In genomic region chr6:17705428-17705777, GRCh38 we compare ENCODE assay signal across 8 cellular contexts. TPM values are rescaled to one million over a fixed set of nuclear protein-coding genes. Genes with fewer than 3 reads are reported as not detected.
DNase-seq lines count a peak whose midpoint lies in the region; ATAC-seq and TF ChIP-seq lines count a peak whose summit lies in the region.

No MANE protein-coding gene starts in this region.

- H3K79me1 ChIP-seq in H9 (ENCODE audit: insufficient read depth, low read depth, low read length, poor library complexity, severe bottlenecking), result no peaks in the 10 kb centered on the region

- no peaks in the 10 kb centered on the region for H3K23me2 ChIP-seq in H9 (ENCODE audit: insufficient read length, low read depth, low read length, poor library complexity, severe bottlenecking)

- CTCF ChIA-PET in PC-9 (lab: Charles Lee), result no interaction called here

- H3K79me2 ChIP-seq in H9 (ENCODE audit: insufficient read depth, low read length), result peaks cover 41% of the 10 kb centered on the region; the same call in 1 of the 2 replicates
- peaks cover 62% of the 10 kb centered on the region for H3K79me2 ChIP-seq in PC-9 (ENCODE audit: low read depth)

- H3K27ac ChIP-seq in H9 (ENCODE audit: insufficient read length, low read depth, low read length) (peak overlapping the region; percentile 66), PC-9 (peak overlapping the region; percentile 89), right lobe of liver (peak overlapping the region; percentile 95 to 99 (median 98)), tibial nerve (peak overlapping the region; percentile 88 to 100 (median 100))

- H3K4me3 ChIP-seq in PC-9 (peak overlapping the region; percentile 73), choroid plexus epithelial cell (ENCODE audit: low read depth, low read length) (peak overlapping the region; percentile 89), right lobe of liver (peak overlapping the region; percentile 80 to 97 (median 94)), tibial nerve (peak overlapping the region; percentile 61 to 99 (median 96))

- no peak overlapping the region for H4K8ac ChIP-seq in H9 (replicated peaks; ENCODE audit: insufficient read length, low read depth, low read length)

- no peak overlapping the region; the same call in 1 of the 2 replicates for H3K4ac ChIP-seq in H9 (ENCODE audit: low read depth, low read length)

- ATAC-seq in right lobe of liver, result peak; percentile 10 to 49 (median 27)

- no peaks in the 10 kb centered on the region for H3K9me3 ChIP-seq in H9 (ENCODE audit: control insufficient read depth, low read depth, low read length)
- no peaks in the 10 kb centered on the region for H3K9me3 ChIP-seq in PC-9 (ENCODE audit: insufficient read depth, low read depth)
- no peaks in the 10 kb centered on the region for H3K9me3 ChIP-seq in right lobe of liver
- no peaks in the 10 kb centered on the region for H3K9me3 ChIP-seq in tibial nerve

- H3K9ac ChIP-seq in H9 (ENCODE audit: extremely low read depth, insufficient read length, low read length), result peak overlapping the region; percentile 80

- peaks cover 29 to 30% of the 10 kb centered on the region in 2 experiments for H3K4me1 Mint-ChIP-seq in H9

- H3K18ac ChIP-seq in H9 (ENCODE audit: insufficient read length, low read depth, low read length), result peak overlapping the region; percentile 97

- intact Hi-C loops in PC-9 (cut with micrococcal nuclease; ENCODE audit: unreplicated experiment) (no loop called here), right lobe of liver (cut with DNase I) (no loop called here)

- peak overlapping the region; percentile 84 to 100 for H3K4me3 Mint-ChIP-seq in H9

- no peak overlapping the region for H2BK20ac ChIP-seq in H9 (ENCODE audit: low read depth, low read length, poor library complexity, severe bottlenecking)

- peak overlapping the region; percentile 97 to 100 (median 99) for H3K27ac Mint-ChIP-seq in H9

- H3K4me2 ChIP-seq in H9 (ENCODE audit: insufficient read depth, insufficient read length, low read length), result peak overlapping the region; percentile 58
- H3K4me2 ChIP-seq in PC-9, result peak overlapping the region; percentile 92

- peaks cover 23% of the 10 kb centered on the region for H3F3A ChIP-seq in PC-9 (ENCODE audit: insufficient read depth, low read depth)

- no peak overlapping the region for H4K91ac ChIP-seq in H9 (ENCODE audit: insufficient read length, low read depth, low read length)

- POLR2A ChIA-PET in PC-9 (lab: Charles Lee; ENCODE audit: unreplicated experiment), result interaction anchor here (0.6 kb wide), 1 partner anchor 50 kb away, joined by 10 read pairs; no protein-coding TSS in a partner anchor

- peak; percentile 72 for DNase-seq in Daoy (ENCODE audit: low read depth)
- no peak for DNase-seq in H9
- DNase-seq in PC-9, result peak; percentile 40 to 48
- DNase-seq in choroid plexus epithelial cell (ENCODE audit: low read depth), result peak; percentile 77
- DNase-seq in right lobe of liver, result peak in 2 of 3 donors; percentile 28 to 50
- DNase-seq in tibial nerve (ENCODE audit: low spot score in 2 of 2), result peak in 1 of 2 donors; percentile 47
- DNase-seq in NOMO-1 treated with dmso at 0.1 percent for 144 hours (lab: John Stamatoyannopoulos, UW; ENCODE audit: unreplicated experiment), result no peak
- no peak for DNase-seq in activated CD4-positive, alpha-beta T cell treated with anti-CD3 and anti-CD28 coated beads, Interleukin-2, amount 50 U/mL, for 1 hour

- H3K36me3 ChIP-seq in PC-9 (ENCODE audit: low read depth) (no peaks in the 10 kb centered on the region), right lobe of liver (no peaks in the 10 kb centered on the region), tibial nerve (no peaks in the 10 kb centered on the region)

- H2BK12ac ChIP-seq in H9 (ENCODE audit: insufficient read length, low read depth, low read length), result no peak overlapping the region

- no peak overlapping the region for H3K23ac ChIP-seq in H9 (ENCODE audit: insufficient read length, low read depth, low read length)

- TF ChIP-seq POLR2A in right lobe of liver (IDR thresholded peaks at IDR 0.05) (no peak), tibial nerve (IDR thresholded peaks at IDR 0.05) (no peak)

- H3K9me2 ChIP-seq in PC-9 (ENCODE audit: insufficient read depth), result no peaks in the 10 kb centered on the region

- no peak overlapping the region for H2BK120ac ChIP-seq in H9 (ENCODE audit: low read depth, low read length, poor library complexity, severe bottlenecking)

- no peak for TF ChIP-seq EP300 in tibial nerve (IDR thresholded peaks at IDR 0.05)

- no peak overlapping the region for H2AK5ac ChIP-seq in H9 (ENCODE audit: insufficient read length, low read length)

- H4K20me1 ChIP-seq in H9 (ENCODE audit: control insufficient read depth, insufficient read depth, insufficient read length), result no peaks in the 10 kb centered on the region
- H4K20me1 ChIP-seq in PC-9 (ENCODE audit: insufficient read depth), result peaks cover 45% of the 10 kb centered on the region

- H3K9me3 Mint-ChIP-seq in H9, result no peaks in the 10 kb centered on the region; a peak in 3 of 5 replicates

- H2AFZ ChIP-seq in H9 (ENCODE audit: low read length) (no peak overlapping the region), PC-9 (peak overlapping the region; percentile 71)

- no peak overlapping the region for H3K56ac ChIP-seq in H9 (ENCODE audit: insufficient read length, low read depth, low read length)

- H3K27me3 ChIP-seq in H9 (ENCODE audit: insufficient read depth, low read length), result no peaks in the 10 kb centered on the region
- H3K27me3 ChIP-seq in PC-9 (ENCODE audit: insufficient read depth, low read depth), result no peaks in the 10 kb centered on the region
- no peaks in the 10 kb centered on the region for H3K27me3 ChIP-seq in right lobe of liver
- no peaks in the 10 kb centered on the region for H3K27me3 ChIP-seq in tibial nerve

- BruUV-seq in PC-9 (replicated peaks; lab: Mats Ljungman, UMichigan), result no TSS peak

- H2BK15ac ChIP-seq in H9 (ENCODE audit: low read depth, low read length), result no peak overlapping the region

- no peak overlapping the region for H2BK5ac ChIP-seq in H9 (ENCODE audit: insufficient read length, low read length)

- H4K5ac ChIP-seq in H9 (ENCODE audit: insufficient read length, low read depth, low read length), result no peak overlapping the region

- H3K27me3 Mint-ChIP-seq in H9 (ENCODE audit: low read depth), result no peaks in the 10 kb centered on the region

- H3K14ac ChIP-seq in H9 (ENCODE audit: insufficient read depth, low read length), result peak overlapping the region; percentile 98; the same call in 1 of the 2 replicates

- TF ChIP-seq CTCF in H9 (conservative IDR thresholded peaks at IDR 0.05) (no peak), PC-9 (conservative IDR thresholded peaks at IDR 0.05) (no peak), choroid plexus epithelial cell (conservative IDR thresholded peaks at IDR 0.05; ENCODE audit: low read depth, low read length) (peak; percentile 20), right lobe of liver (IDR thresholded peaks at IDR 0.05) (no peak), tibial nerve (IDR thresholded peaks at IDR 0.05) (no peak)

- H3T11ph ChIP-seq in H9 (ENCODE audit: low read length), result no peak overlapping the region

- WGBS in H9 (ENCODE audit: extremely low coverage, insufficient read length, low lambda C conversion rate), result no CpG with 5 or more reads among the region's 10 CpGs
- 0% methylated on average over 10 of the region's 10 CpGs for WGBS in right lobe of liver (ENCODE audit: insufficient coverage, low coverage, low lambda C conversion rate, missing lambda C conversion rate)
- WGBS in tibial nerve, 2 donors, result 0 to 1% methylated on average over 10 of the region's 10 CpGs

- peaks cover 0 to 4% (median 0%) of the 10 kb centered on the region in 3 experiments; a peak in 2 of 7 replicates for H3K36me3 Mint-ChIP-seq in H9 (ENCODE audit: insufficient read depth in 1 of 3, low read depth in 3 of 3)

- H3K4me1 ChIP-seq in H9 (ENCODE audit: insufficient read depth, low read length) (peaks cover 2% of the 10 kb centered on the region; the same call in 1 of the 2 replicates), PC-9 (replicated peaks; ENCODE audit: insufficient read depth) (peaks cover 24% of the 10 kb centered on the region), right lobe of liver (peaks cover 0 to 38% (median 6%) of the 10 kb centered on the region in 4 donors), tibial nerve (peaks cover 0 to 51% (median 26%) of the 10 kb centered on the region in 4 donors)

RNA-seq across cellular contexts. Expression of gene NUP153, which starts 1.3 kb away (rescaled TPM):
- 53.9 and 62.9 TPM in 2 replicates for total RNA-seq in Daoy (2014; rRNA removed; shearing (Covaris generic))
- total RNA-seq in H9 (2021) (96.1 and 99.3 TPM in 2 replicates), PC-9 (2021) (50.7 and 74.1 TPM in 2 replicates), right lobe of liver (10 to 100 TPM; 14.6 to 20.8 (median 19.0) TPM), tibial nerve (10 to 100 TPM; 30.0 to 33.5 (median 33.0) TPM)

Comparison
In these comparisons a context has a peak if more than half of its experiments do, and no peak if none do; other contexts are left out.
1. DNase-seq: peak in Daoy (single experiment), PC-9 (2 of 2), choroid plexus epithelial cell (single experiment) and right lobe of liver (2 of 3); none in H9 (single experiment), NOMO-1 treated with dmso at 0.1 percent for 144 hours (single experiment) and activated CD4-positive, alpha-beta T cell treated with anti-CD3 and anti-CD28 coated beads, Interleukin-2, amount 50 U/mL, for 1 hour (single experiment).
2. Peak in every context shown above with its lines, with median percentiles within 50 percentile points of each other: H3K27ac ChIP-seq and H3K4me3 ChIP-seq.